ENCODE assay signal across 24 cellular contexts in the genomic region with DNA sequence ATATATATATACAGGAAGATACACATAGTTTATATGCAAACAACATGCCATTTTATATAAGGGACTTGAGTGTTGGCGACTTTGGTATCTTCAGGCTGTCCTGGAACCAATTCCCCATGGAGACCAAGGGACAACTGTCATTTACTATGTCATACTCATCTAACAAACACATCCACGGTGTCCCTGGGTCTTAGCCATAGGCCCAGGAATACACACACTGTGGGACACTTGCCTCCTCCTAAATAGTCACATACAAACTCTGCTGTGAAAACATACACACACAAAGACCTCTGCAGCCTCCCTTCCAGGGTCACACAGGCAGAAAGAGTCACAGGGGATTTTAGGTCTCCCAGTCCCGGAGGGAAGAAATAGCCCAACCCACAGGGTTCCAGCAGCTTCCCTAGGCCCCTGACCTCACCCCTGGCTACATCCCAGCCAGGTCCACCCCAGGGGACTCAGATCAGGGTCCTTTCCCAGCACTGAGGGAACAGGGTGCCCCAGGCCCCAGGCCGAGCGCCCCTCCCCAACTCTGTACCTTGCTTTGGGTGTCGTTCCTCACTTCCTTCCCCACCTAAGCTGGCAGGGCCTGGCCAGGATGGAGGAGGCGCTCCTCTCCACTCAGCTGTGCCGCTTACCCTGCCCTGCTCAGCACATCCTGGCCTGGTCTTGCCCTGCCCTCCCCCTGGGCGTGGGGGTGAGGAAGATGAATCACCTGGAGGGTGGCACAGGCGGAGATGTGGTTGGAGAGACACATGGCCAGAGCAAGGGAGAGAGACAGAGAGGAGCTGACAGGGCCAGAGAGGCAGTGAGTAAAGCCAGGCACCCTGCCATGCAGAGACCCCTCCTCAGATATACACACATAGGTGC. TPM values are rescaled to one million over a fixed set of nuclear protein-coding genes. Genes with fewer than 3 reads are reported as not detected.
DNase-seq lines count a peak whose midpoint lies in the region; ATAC-seq, FAIRE-seq and TF ChIP-seq lines count a peak whose summit lies in the region.
"Had no signal": no experiment of that assay in that cellular context is flagged by ENCODE, and none has a peak within 500 bp of the region (broad histone marks: within the 10 kb centered on the region; RNA-seq: fewer than 3 reads in every experiment).

No MANE protein-coding gene starts in this region.

- no peaks in the 10 kb centered on the region for H3K4me1 ChIP-seq in small intestine (ENCODE audit: control insufficient read depth in 2 of 2, insufficient read depth in 1 of 2, low read depth in 1 of 2, low read length in 1 of 2)
- H3K4me1 ChIP-seq: left lung had no signal

- TF ChIP-seq POLR2A in GM12891 (IDR thresholded peaks at IDR 0.05; ENCODE audit: low read depth, low read length) = no peak

- 72 to 86% (median 82%) methylated on average over 6 to 10 of the region's 10 CpGs for WGBS in small intestine, 3 donors

- TF ChIP-seq CTCF in kidney epithelial cell (IDR thresholded peaks at IDR 0.05; ENCODE audit: insufficient read depth, low read length, poor library complexity, severe bottlenecking) = no peak

- H3K27me3 ChIP-seq in kidney epithelial cell (ENCODE audit: control insufficient read depth, insufficient read depth, low read length) (no peaks in the 10 kb centered on the region), small intestine (ENCODE audit: control insufficient read depth in 2 of 2, insufficient read depth in 2 of 2, low read length in 2 of 2) (no peaks in the 10 kb centered on the region)
- H3K27me3 ChIP-seq: esophagus squamous epithelium, left lung, thyroid gland had no signal

- H3K4me3 ChIP-seq in kidney epithelial cell (ENCODE audit: low read depth, low read length) = no peak overlapping the region
- no peak overlapping the region for H3K4me3 ChIP-seq in small intestine (ENCODE audit: low read depth in 1 of 2, low read length in 2 of 2)
- H3K4me3 ChIP-seq: esophagus squamous epithelium, left lung, SK-N-MC, skin epidermis, thyroid gland had no signal

- H3K9me3 ChIP-seq in small intestine (ENCODE audit: control insufficient read depth, low read depth) = no peaks in the 10 kb centered on the region
- H3K9me3 ChIP-seq: esophagus squamous epithelium, left lung, thyroid gland had no signal

- ATAC-seq in GM21367 (IDR thresholded peaks at IDR 0.05; ENCODE audit: unreplicated experiment) = no peak
- ATAC-seq: activated T-cell treated with anti-CD3 and anti-CD28 coated beads, Interleukin-2, amount 50 U/mL, for 4 hours; left lung; stimulated activated naive CD8-positive, alpha-beta T cell treated with anti-CD3 and anti-CD28 coated beads, Interleukin-15, Interleukin-2, amounts not matched to agents 100 U/mL and 50 U/mL, for 24 hours had no signal

- FAIRE-seq in GM12891 (lab: Jason Lieb, UNC) (peak; percentile 40), small intestine (lab: Jason Lieb, UNC) (no peak)

- DNase-seq in GM12891 (ENCODE audit: insufficient read length, low spot score) = no peak
- DNase-seq in M059J (ENCODE audit: low read depth) = peak; percentile 74
- peak; percentile 20 for DNase-seq in dermis blood vessel endothelial cell
- DNase-seq in kidney epithelial cell (ENCODE audit: low read depth) = peak; percentile 21
- no peak for DNase-seq in small intestine
- no peak for DNase-seq in C1 segment of cervical spinal cord (lab: John Stamatoyannopoulos, UW)
- DNase-seq: activated CD8-positive, alpha-beta memory T cell treated with anti-CD3 and anti-CD28 coated beads for 24 hours; activated naive CD4-positive, alpha-beta T cell treated with Interleukin-2 at 50 U/mL for 16 hours; activated T-cell treated with anti-CD3 and anti-CD28 coated beads, Interleukin-2, amount 50 U/mL, for 4 hours; amygdala; DMS79; esophagus squamous epithelium; left lung; MM.1S; NCI-H146; NCI-H82; nephron progenitor cell; stimulated activated CD4-positive, alpha-beta T cell treated with anti-CD3 and anti-CD28 coated beads, Interleukin-2, amount 100 ng/mL, for 48 hours; stimulated activated naive CD8-positive, alpha-beta T cell treated with anti-CD3 and anti-CD28 coated beads, Interleukin-15, Interleukin-2, amounts not matched to agents 100 U/mL and 50 U/mL, for 24 hours; thyroid gland had no signal

- H3K27ac ChIP-seq in small intestine (ENCODE audit: low read depth in 1 of 2, low read length in 1 of 2) = no peak overlapping the region
- H3K27ac ChIP-seq: left lung, SK-N-MC, skin epidermis, thyroid gland had no signal

- H3K36me3 ChIP-seq in kidney epithelial cell (ENCODE audit: control insufficient read depth, insufficient read depth, low read length) = no peaks in the 10 kb centered on the region
- no peaks in the 10 kb centered on the region for H3K36me3 ChIP-seq in small intestine (ENCODE audit: control insufficient read depth in 2 of 2, insufficient read depth in 2 of 2, low read length in 2 of 2)
- H3K36me3 ChIP-seq: left lung, thyroid gland had no signal

TF ChIP-seq in GM12891, 5 proteins besides CTCF, POLR2A, EP300 and RAD21:
- no peak for TF ChIP-seq POU2F2 (IDR thresholded peaks at IDR 0.05; ENCODE audit: low read depth, low read length)
- TF ChIP-seq SPI1 (IDR thresholded peaks at IDR 0.05; ENCODE audit: low read depth, low read length) = no peak
- TF ChIP-seq PAX5 (IDR thresholded peaks at IDR 0.05; ENCODE audit: insufficient read depth, low read length, severe bottlenecking) = no peak
- TF ChIP-seq POLR2AphosphoS5 (IDR thresholded peaks at IDR 0.05; ENCODE audit: low read depth, low read length) = no peak
- TF ChIP-seq TAF1 (IDR thresholded peaks at IDR 0.05; ENCODE audit: low read depth, low read length) = no peak
TF ChIP-seq in GM12891: peak in this region for 0.

RNA-seq across cellular contexts. Expression of gene FGD1, which starts 21.8 kb away (rescaled TPM):
- 0.44 TPM for polyA plus RNA-seq in GM12891 (2012; ENCODE audit: low read depth, missing spikeins)
- 5.6 and 10.4 TPM in 2 replicates for total RNA-seq in M059J (2014; rRNA removed; shearing (Covaris generic))
- 2.4 and 3.2 TPM in 2 replicates for total RNA-seq in dermis blood vessel endothelial cell
- 11.8 and 13.0 TPM in 2 replicates for total RNA-seq in kidney epithelial cell
- polyA plus RNA-seq in small intestine = 1 to 10 TPM in 1 of 3 donors, under 1 TPM in 2; 0.81 to 2.8 (median 0.89) TPM
- total RNA-seq: mononuclear cell had no signal

RNA-seq across cellular contexts. Expression of gene TSR2, which starts 34.0 kb away (rescaled TPM):
- 42.8 TPM for polyA plus RNA-seq in GM12891 (2012; ENCODE audit: low read depth, missing spikeins)
- total RNA-seq in M059J (2014; rRNA removed; shearing (Covaris generic)) = 38.7 and 41.4 TPM in 2 replicates
- 13.3 and 17.5 TPM in 2 replicates for total RNA-seq in dermis blood vessel endothelial cell
- total RNA-seq in kidney epithelial cell = 11.3 and 11.4 TPM in 2 replicates
- polyA plus RNA-seq in small intestine = 10 to 100 TPM; 28.4 to 43.8 (median 36.0) TPM

RNA-seq across cellular contexts. Expression of gene GNL3L, which starts 55.8 kb away (rescaled TPM):
- polyA plus RNA-seq in GM12891 (2012; ENCODE audit: low read depth, missing spikeins) = 9.1 TPM
- 23.7 and 36.3 TPM in 2 replicates for total RNA-seq in M059J (2014; rRNA removed; shearing (Covaris generic))
- 35.4 and 65.5 TPM in 2 replicates for total RNA-seq in dermis blood vessel endothelial cell
- total RNA-seq in kidney epithelial cell = 29.9 and 36.1 TPM in 2 replicates
- polyA plus RNA-seq in small intestine = 10 to 100 TPM in 1 of 3 donors, 1 to 10 TPM in 2; 4.3 to 11.9 (median 6.3) TPM

Comparison
In these comparisons a context has a peak if more than half of its experiments do, and no peak if none do; other contexts are left out.
1. DNase-seq: peak in M059J (single experiment), dermis blood vessel endothelial cell (single experiment) and kidney epithelial cell (single experiment); none in GM12891 (single experiment), small intestine (single experiment) and C1 segment of cervical spinal cord (0 of 14).